In the genomic region with DNA sequence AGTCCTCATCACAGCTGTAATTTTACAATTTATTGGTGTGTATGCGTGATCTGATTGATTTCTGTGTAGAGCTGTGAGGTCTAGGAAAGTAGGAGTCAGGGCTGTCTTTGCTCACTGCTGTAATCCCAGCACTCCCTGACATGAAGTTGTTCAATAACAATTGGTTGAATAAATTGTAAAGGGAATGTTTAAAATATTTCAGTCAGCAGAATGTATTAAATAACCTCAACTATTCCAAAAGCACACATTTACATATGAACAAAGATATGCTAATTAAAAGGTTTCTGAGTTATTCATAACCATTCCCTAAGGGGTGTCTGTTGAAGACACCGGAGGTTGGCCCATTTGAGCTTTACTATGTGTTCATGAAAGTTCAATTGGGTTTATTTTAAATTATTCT, we compare ENCODE assay signal across 41 cellular contexts. TPM values are rescaled to one million over a fixed set of nuclear protein-coding genes. Genes with fewer than 3 reads are reported as not detected.
"Had no signal": no experiment of that assay in that cellular context is flagged by ENCODE, and none has a peak within 500 bp of the region (broad histone marks: within the 10 kb centered on the region; RNA-seq: fewer than 3 reads in every experiment).

No MANE protein-coding gene starts in this region.

- DNase-seq: activated effector memory CD4-positive, alpha-beta T cell treated with anti-CD3 and anti-CD28 coated beads, Interleukin-2, amount 50 U/mL, for 16 hours; activated effector memory CD4-positive, alpha-beta T cell treated with Interleukin-2 at 50 U/mL for 16 hours; activated gamma-delta T cell; activated gamma-delta T cell treated with Interleukin-2 at 50 U/mL for 16 hours; activated naive CD4-positive, alpha-beta T cell; activated naive CD4-positive, alpha-beta T cell treated with anti-CD3 and anti-CD28 coated beads for 36 hours; activated naive CD4-positive, alpha-beta T cell treated with anti-CD3 and anti-CD28 coated beads, Interleukin-2, amount 10 ng/mL, durations not matched to agents 7 days and 5 days; activated naive CD4-positive, alpha-beta T cell treated with anti-CD3 and anti-CD28 coated beads, Interleukin-2, amount 50 U/mL, for 16 hours; activated naive CD4-positive, alpha-beta T cell treated with Interleukin-2 at 50 U/mL for 16 hours; activated naive CD8-positive, alpha-beta T cell treated with anti-CD3 and anti-CD28 coated beads for 36 hours; activated naive CD8-positive, alpha-beta T cell treated with anti-CD3 and anti-CD28 coated beads, Interleukin-2, amount 10 ng/mL, durations not matched to agents 7 days and 5 days; activated naive CD8-positive, alpha-beta T cell treated with anti-CD3 and anti-CD28 coated beads, Interleukin-2, amount 50 U/mL, for 24 hours; activated T-cell treated with anti-CD3 and anti-CD28 coated beads, Interleukin-2, amount 50 U/mL, for 4 hours; activated T-cell treated with anti-CD3 and anti-CD28 coated beads, Interleukin-2, amount 50 U/mL, for 48 hours; activated T-cell treated with anti-CD3 and anti-CD28 coated beads, Interleukin-2, amount 50 U/mL, for 72 hours; adrenal gland; amniotic stem cell; amygdala; anterior cingulate cortex; aorta; body of pancreas; brain microvascular endothelial cell; caudate nucleus; central memory CD4-positive, alpha-beta T cell; cerebellar nuclear complex had no signal

- H3K27ac ChIP-seq: adrenal gland, ascending aorta, body of pancreas, brain microvascular endothelial cell, breast epithelium, cardiac muscle cell had no signal

- H3K27me3 Mint-ChIP-seq: activated naive CD4-positive, alpha-beta T cell treated with anti-CD3 and anti-CD28 coated beads, Interleukin-2, amount 10 ng/mL, durations not matched to agents 7 days and 5 days; activated naive CD4-positive, alpha-beta T cell treated with anti-CD3 and anti-CD28 coated beads, Interleukin-2, amount 50 U/mL, for 24 hours; activated naive CD8-positive, alpha-beta T cell; activated naive CD8-positive, alpha-beta T cell treated with anti-CD3 and anti-CD28 coated beads for 36 hours; activated naive CD8-positive, alpha-beta T cell treated with anti-CD3 and anti-CD28 coated beads, Interleukin-2, amount 10 ng/mL, durations not matched to agents 7 days and 5 days; activated naive CD8-positive, alpha-beta T cell treated with anti-CD3 and anti-CD28 coated beads, Interleukin-2, amount 50 U/mL, for 24 hours; activated T-helper 17 cell treated with anti-CD3 and anti-CD28 coated beads, Interleukin-2, amount 50 U/mL, for 72 hours; central memory CD8-positive, alpha-beta T cell had no signal

- H3K9me3 ChIP-seq: adrenal gland, ascending aorta, body of pancreas, breast epithelium had no signal

- H3K4me3 ChIP-seq: adrenal gland, ascending aorta, body of pancreas, breast epithelium, cardiac muscle cell had no signal

- H3K9me3 Mint-ChIP-seq: activated naive CD4-positive, alpha-beta T cell treated with anti-CD3 and anti-CD28 coated beads for 36 hours; activated naive CD4-positive, alpha-beta T cell treated with anti-CD3 and anti-CD28 coated beads, Interleukin-2, amount 10 ng/mL, durations not matched to agents 7 days and 5 days; activated naive CD4-positive, alpha-beta T cell treated with anti-CD3 and anti-CD28 coated beads, Interleukin-2, amount 50 U/mL, for 24 hours; activated naive CD8-positive, alpha-beta T cell treated with anti-CD3 and anti-CD28 coated beads, Interleukin-2, amount 10 ng/mL, durations not matched to agents 7 days and 5 days; activated naive CD8-positive, alpha-beta T cell treated with anti-CD3 and anti-CD28 coated beads, Interleukin-2, amount 50 U/mL, for 24 hours; activated T-cell treated with anti-CD3 and anti-CD28 coated beads, Interleukin-2, amount 50 U/mL, for 4 hours; activated T-cell treated with anti-CD3 and anti-CD28 coated beads, Interleukin-2, amount 50 U/mL, for 72 hours; activated T-helper 1 cell treated with anti-CD3 and anti-CD28 coated beads, Interleukin-12 subunit alpha, Interleukin-12 subunit beta, Interleukin-2, Interleukin-4 antibody, amounts not matched to agents 30 ng/mL and 10 ng/mL and 1 ng/mL, durations not matched to agents 14 hours and 24 hours and 36 hours; activated T-helper 2 cell treated with anti-CD3 and anti-CD28 coated beads, Interferon-gamma antibody, Interleukin-2, Interleukin-4, amounts not matched to agents 10 μg/mL and 5 μg/mL and 100 μg/mL, durations not matched to agents 14 hours and 24 hours and 36 hours; brain; central memory CD8-positive, alpha-beta T cell had no signal

- H3K36me3 Mint-ChIP-seq: activated naive CD4-positive, alpha-beta T cell treated with anti-CD3 and anti-CD28 coated beads, Interleukin-2, amount 10 ng/mL, durations not matched to agents 7 days and 5 days; activated naive CD4-positive, alpha-beta T cell treated with anti-CD3 and anti-CD28 coated beads, Interleukin-2, amount 50 U/mL, for 24 hours; activated naive CD8-positive, alpha-beta T cell; brain had no signal

- ATAC-seq: activated naive CD4-positive, alpha-beta T cell treated with anti-CD3 and anti-CD28 coated beads, Interleukin-2, amount 50 U/mL, for 72 hours; activated naive CD8-positive, alpha-beta T cell treated with anti-CD3 and anti-CD28 coated beads, Interleukin-2, amount 50 U/mL, for 24 hours; activated T-cell treated with anti-CD3 and anti-CD28 coated beads, Interleukin-2, amount 50 U/mL, for 4 hours; activated T-cell treated with anti-CD3 and anti-CD28 coated beads, Interleukin-2, amount 50 U/mL, for 72 hours; activated T-helper 17 cell treated with anti-CD3 and anti-CD28 coated beads, Interleukin-2, amount 50 U/mL, for 72 hours; body of pancreas had no signal

- H3K4me1 ChIP-seq: adrenal gland, ascending aorta, body of pancreas, breast epithelium had no signal

- H3K27me3 ChIP-seq: adrenal gland, ascending aorta, body of pancreas, brain microvascular endothelial cell, breast epithelium, cardiac muscle cell had no signal

- H3K27ac Mint-ChIP-seq: activated naive CD4-positive, alpha-beta T cell treated with anti-CD3 and anti-CD28 coated beads for 36 hours; activated naive CD4-positive, alpha-beta T cell treated with anti-CD3 and anti-CD28 coated beads, Interleukin-2, amount 10 ng/mL, durations not matched to agents 7 days and 5 days; activated naive CD4-positive, alpha-beta T cell treated with anti-CD3 and anti-CD28 coated beads, Interleukin-2, amount 50 U/mL, for 24 hours; activated naive CD4-positive, alpha-beta T cell treated with anti-CD3 and anti-CD28 coated beads, Interleukin-2, amount 50 U/mL, for 72 hours; activated naive CD8-positive, alpha-beta T cell treated with anti-CD3 and anti-CD28 coated beads for 36 hours; activated naive CD8-positive, alpha-beta T cell treated with anti-CD3 and anti-CD28 coated beads, Interleukin-2, amount 10 ng/mL, durations not matched to agents 7 days and 5 days; activated naive CD8-positive, alpha-beta T cell treated with anti-CD3 and anti-CD28 coated beads, Interleukin-2, amount 50 U/mL, for 24 hours; activated T-cell treated with anti-CD3 and anti-CD28 coated beads, Interleukin-2, amount 50 U/mL, for 72 hours; activated T-helper 1 cell treated with anti-CD3 and anti-CD28 coated beads, Interleukin-12 subunit alpha, Interleukin-12 subunit beta, Interleukin-2, Interleukin-4 antibody, amounts not matched to agents 30 ng/mL and 10 ng/mL and 1 ng/mL, durations not matched to agents 14 hours and 24 hours and 36 hours; activated T-helper 17 cell treated with anti-CD3 and anti-CD28 coated beads, Interleukin-2, amount 50 U/mL, for 72 hours; activated T-helper 2 cell treated with anti-CD3 and anti-CD28 coated beads, Interferon-gamma antibody, Interleukin-2, Interleukin-4, amounts not matched to agents 10 μg/mL and 5 μg/mL and 100 μg/mL, durations not matched to agents 14 hours and 24 hours and 36 hours had no signal

- H3K4me3 Mint-ChIP-seq: activated naive CD4-positive, alpha-beta T cell treated with anti-CD3 and anti-CD28 coated beads for 36 hours; activated naive CD4-positive, alpha-beta T cell treated with anti-CD3 and anti-CD28 coated beads, Interleukin-2, amount 10 ng/mL, durations not matched to agents 7 days and 5 days; activated naive CD4-positive, alpha-beta T cell treated with anti-CD3 and anti-CD28 coated beads, Interleukin-2, amount 50 U/mL, for 24 hours; activated naive CD8-positive, alpha-beta T cell; activated naive CD8-positive, alpha-beta T cell treated with anti-CD3 and anti-CD28 coated beads for 36 hours; activated naive CD8-positive, alpha-beta T cell treated with anti-CD3 and anti-CD28 coated beads, Interleukin-2, amount 10 ng/mL, durations not matched to agents 7 days and 5 days; activated naive CD8-positive, alpha-beta T cell treated with anti-CD3 and anti-CD28 coated beads, Interleukin-2, amount 50 U/mL, for 24 hours; activated T-cell treated with anti-CD3 and anti-CD28 coated beads, Interleukin-2, amount 50 U/mL, for 4 hours; activated T-cell treated with anti-CD3 and anti-CD28 coated beads, Interleukin-2, amount 50 U/mL, for 72 hours; activated T-helper 1 cell treated with anti-CD3 and anti-CD28 coated beads, Interleukin-12 subunit alpha, Interleukin-12 subunit beta, Interleukin-2, Interleukin-4 antibody, amounts not matched to agents 30 ng/mL and 10 ng/mL and 1 ng/mL, durations not matched to agents 14 hours and 24 hours and 36 hours; activated T-helper 17 cell treated with anti-CD3 and anti-CD28 coated beads, Interleukin-2, amount 50 U/mL, for 72 hours; brain; central memory CD8-positive, alpha-beta T cell had no signal

- H3K36me3 ChIP-seq: adrenal gland, ascending aorta, brain microvascular endothelial cell, breast epithelium, cardiac muscle cell had no signal

RNA-seq across cellular contexts. Expression of a gene that starts 31.4 kb away (rescaled TPM):
- total RNA-seq: activated naive CD4-positive, alpha-beta T cell treated with anti-CD3 and anti-CD28 coated beads for 36 hours; activated naive CD4-positive, alpha-beta T cell treated with anti-CD3 and anti-CD28 coated beads, Interleukin-2, amount 50 U/mL, for 72 hours; activated naive CD8-positive, alpha-beta T cell treated with anti-CD3 and anti-CD28 coated beads for 36 hours; activated naive CD8-positive, alpha-beta T cell treated with anti-CD3 and anti-CD28 coated beads, Interleukin-2, amount 10 ng/mL, durations not matched to agents 7 days and 5 days; activated T-cell treated with anti-CD3 and anti-CD28 coated beads, Interleukin-2, amount 50 U/mL, for 4 hours; activated T-cell treated with anti-CD3 and anti-CD28 coated beads, Interleukin-2, amount 50 U/mL, for 72 hours; activated T-helper 1 cell treated with anti-CD3 and anti-CD28 coated beads, Interleukin-12 subunit alpha, Interleukin-12 subunit beta, Interleukin-2, Interleukin-4 antibody, amounts not matched to agents 30 ng/mL and 10 ng/mL and 1 ng/mL, durations not matched to agents 14 hours and 24 hours and 36 hours; activated T-helper 17 cell treated with anti-CD3 and anti-CD28 coated beads, Interleukin-2, amount 50 U/mL, for 72 hours; activated T-helper 2 cell treated with anti-CD3 and anti-CD28 coated beads, Interferon-gamma antibody, Interleukin-2, Interleukin-4, amounts not matched to agents 10 μg/mL and 5 μg/mL and 100 μg/mL, durations not matched to agents 14 hours and 24 hours and 36 hours; adrenal gland; aorta; ascending aorta; body of pancreas; breast epithelium; bronchial epithelial cell; cardiac muscle cell; cardiac septum; cerebellum; chondrocyte had no signal
- polyA plus RNA-seq: adipose tissue, aorta, cardiac muscle cell had no signal
